20 cellular contexts compared by ENCODE assay signal in the genomic region with DNA sequence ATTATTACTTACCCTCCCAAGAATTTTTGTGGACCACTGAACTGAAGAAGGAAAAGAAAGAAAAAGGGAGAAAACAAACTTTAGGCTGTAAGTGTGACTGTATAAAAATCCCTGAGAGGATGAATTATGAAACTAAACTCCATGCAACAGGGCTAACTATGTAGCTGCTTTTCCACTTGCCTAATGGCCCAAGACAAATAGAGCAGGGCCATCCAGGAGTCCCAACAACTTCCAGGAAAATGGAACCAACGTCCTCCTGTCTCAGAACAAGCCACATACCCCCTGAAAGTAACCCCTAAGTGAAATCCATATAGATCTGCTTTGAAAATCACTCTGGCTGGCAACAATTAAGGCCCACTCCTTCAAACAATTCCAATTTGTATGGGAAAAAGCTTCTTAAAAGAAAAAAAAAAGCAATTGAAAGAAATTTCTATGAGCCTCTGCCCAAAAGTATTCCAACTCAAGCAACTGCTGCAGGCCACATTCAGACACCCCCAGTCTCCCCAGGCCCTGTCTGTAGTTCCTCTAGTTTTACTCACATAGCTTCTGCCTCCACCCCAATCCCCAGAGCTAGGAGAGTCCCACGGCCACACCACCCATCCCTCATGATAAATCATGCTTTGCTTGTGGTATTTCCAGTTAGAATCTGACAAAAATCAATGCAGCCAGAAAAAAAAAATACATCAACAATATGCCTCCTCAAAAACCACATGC. TPM values are rescaled to one million over a fixed set of nuclear protein-coding genes. Genes with fewer than 3 reads are reported as not detected.
DNase-seq lines count a peak whose midpoint lies in the region; ATAC-seq and TF ChIP-seq lines count a peak whose summit lies in the region.
"Had no signal": no experiment of that assay in that cellular context is flagged by ENCODE, and none has a peak within 500 bp of the region (broad histone marks: within the 10 kb centered on the region; RNA-seq: fewer than 3 reads in every experiment).

No MANE protein-coding gene starts in this region.

- H3K4me1 Mint-ChIP-seq in HFFc6 (ENCODE audit: low read depth) (peaks cover 77% of the 10 kb centered on the region), mesothelial cell of epicardium (peaks cover 56% of the 10 kb centered on the region)
- H3K4me1 Mint-ChIP-seq in CD8-positive, alpha-beta T cell (ENCODE audit: low read depth), result no peaks in the 10 kb centered on the region
- H3K4me1 Mint-ChIP-seq: activated CD4-positive, alpha-beta T cell treated with anti-CD3 and anti-CD28 coated beads for 36 hours; activated naive CD4-positive, alpha-beta T cell treated with anti-CD3 and anti-CD28 coated beads, Interleukin-2, amount 50 U/mL, for 24 hours had no signal

- no peak for ATAC-seq in CD8-positive, alpha-beta T cell
- ATAC-seq: activated CD4-positive, alpha-beta T cell treated with anti-CD3 and anti-CD28 coated beads for 36 hours had no signal

- no peak overlapping the region for H3K4me3 ChIP-seq in esophagus squamous epithelium
- no peak overlapping the region for H3K4me3 ChIP-seq in thymus (ENCODE audit: low read length)
- no peak overlapping the region for H3K4me3 ChIP-seq in CD8-positive, alpha-beta T cell (ENCODE audit: low read depth, low read length)
- H3K4me3 ChIP-seq in SJCRH30, result no peak overlapping the region
- H3K4me3 ChIP-seq: breast epithelium, pancreas had no signal

- H3K36me3 Mint-ChIP-seq in HFFc6 (ENCODE audit: low read depth) (peaks cover 11% of the 10 kb centered on the region), mesothelial cell of epicardium (no peaks in the 10 kb centered on the region)
- H3K36me3 Mint-ChIP-seq in CD8-positive, alpha-beta T cell, result no peaks in the 10 kb centered on the region
- H3K36me3 Mint-ChIP-seq: activated naive CD4-positive, alpha-beta T cell treated with anti-CD3 and anti-CD28 coated beads, Interleukin-2, amount 50 U/mL, for 24 hours had no signal

- no peak for DNase-seq in HFFc6
- DNase-seq in esophagus squamous epithelium (lab: John Stamatoyannopoulos, UW), result no peak
- DNase-seq in mesothelial cell of epicardium (ENCODE audit: low spot score in 2 of 2, unreplicated experiment in 2 of 2), result no peak
- no peak for DNase-seq in cortex of kidney (lab: John Stamatoyannopoulos, UW)
- DNase-seq in DMS53 (lab: John Stamatoyannopoulos, UW), result no peak
- no peak for DNase-seq in CD8-positive, alpha-beta T cell
- no peak for DNase-seq in SJCRH30
- DNase-seq: activated CD4-positive, alpha-beta T cell treated with anti-CD3 and anti-CD28 coated beads for 36 hours; activated CD8-positive, alpha-beta memory T cell treated with anti-CD3 and anti-CD28 coated beads, Interleukin-2, amount 50 U/mL, for 48 hours; AML-193; DMS153; effector memory CD4-positive, alpha-beta T cell; NCI-H2081 treated with DMSO at 0.1 percent for 48 hours; NCI-H774; pancreas; RPMI8226; stimulated activated CD4-positive, alpha-beta T cell treated with anti-CD3 and anti-CD28 coated beads, Interleukin-15, amount 100 ng/mL, for 24 hours had no signal

- 26 to 35% methylated on average over 2 of the region's 2 CpGs for WGBS in esophagus squamous epithelium, 2 donors
- 82% methylated on average over 2 of the region's 2 CpGs for WGBS in thymus

- CTCF ChIA-PET in CD8-positive, alpha-beta T cell (lab: Charles Lee), result interaction anchor here (2.7 kb wide), 1 partner anchor 50 kb away, joined by 8 read pairs; no protein-coding TSS in a partner anchor

- H3K36me3 ChIP-seq in esophagus squamous epithelium (no peaks in the 10 kb centered on the region), thymus (ENCODE audit: control insufficient read depth, insufficient read depth) (no peaks in the 10 kb centered on the region), SJCRH30 (no peaks in the 10 kb centered on the region; the same call in 1 of the 2 replicates)
- H3K36me3 ChIP-seq in CD8-positive, alpha-beta T cell (ENCODE audit: insufficient read depth, low read length), result no peaks in the 10 kb centered on the region
- H3K36me3 ChIP-seq: breast epithelium, pancreas had no signal

- H3K4me3 Mint-ChIP-seq in HFFc6 (peak overlapping the region; percentile 25; the same call in 1 of the 2 replicates), mesothelial cell of epicardium (no peak overlapping the region)
- no peak overlapping the region for H3K4me3 Mint-ChIP-seq in CD8-positive, alpha-beta T cell
- H3K4me3 Mint-ChIP-seq: activated CD4-positive, alpha-beta T cell treated with anti-CD3 and anti-CD28 coated beads for 36 hours; activated naive CD4-positive, alpha-beta T cell treated with anti-CD3 and anti-CD28 coated beads, Interleukin-2, amount 50 U/mL, for 24 hours had no signal

- no peaks in the 10 kb centered on the region for H3K9me3 Mint-ChIP-seq in HFFc6
- no peaks in the 10 kb centered on the region for H3K9me3 Mint-ChIP-seq in mesothelial cell of epicardium
- H3K9me3 Mint-ChIP-seq in CD8-positive, alpha-beta T cell, result no peaks in the 10 kb centered on the region
- H3K9me3 Mint-ChIP-seq: activated naive CD4-positive, alpha-beta T cell treated with anti-CD3 and anti-CD28 coated beads, Interleukin-2, amount 50 U/mL, for 24 hours had no signal

- H3K27me3 ChIP-seq in esophagus squamous epithelium (no peaks in the 10 kb centered on the region), thymus (ENCODE audit: control insufficient read depth, insufficient read depth) (no peaks in the 10 kb centered on the region), SJCRH30 (no peaks in the 10 kb centered on the region)
- H3K27me3 ChIP-seq in CD8-positive, alpha-beta T cell (ENCODE audit: insufficient read depth, low read length), result no peaks in the 10 kb centered on the region
- H3K27me3 ChIP-seq: breast epithelium, pancreas had no signal

- H3K4me1 ChIP-seq in esophagus squamous epithelium, result peaks cover 7 to 74% (median 14%) of the 10 kb centered on the region in 3 donors
- H3K4me1 ChIP-seq in thymus (ENCODE audit: control insufficient read depth, insufficient read depth, low read length), result no peaks in the 10 kb centered on the region
- H3K4me1 ChIP-seq in CD8-positive, alpha-beta T cell (ENCODE audit: insufficient read depth, low read length), result no peaks in the 10 kb centered on the region
- peaks cover 9% of the 10 kb centered on the region for H3K4me1 ChIP-seq in SJCRH30
- H3K4me1 ChIP-seq: breast epithelium had no signal

- no peak for TF ChIP-seq CTCF in HFFc6 (IDR thresholded peaks at IDR 0.05)
- no peak for TF ChIP-seq CTCF in esophagus squamous epithelium (IDR thresholded peaks at IDR 0.05)
- TF ChIP-seq CTCF in mesothelial cell of epicardium (IDR thresholded peaks at IDR 0.05; ENCODE audit: unreplicated experiment), result no peak
- no peak for TF ChIP-seq CTCF in CD8-positive, alpha-beta T cell (IDR thresholded peaks at IDR 0.05)

- H3K27ac ChIP-seq in esophagus squamous epithelium, result peak overlapping the region in 3 of 4 donors; percentile 43 to 65 (median 60)
- peak overlapping the region; percentile 5 for H3K27ac ChIP-seq in thymus (ENCODE audit: low read depth)
- no peak overlapping the region for H3K27ac ChIP-seq in CD8-positive, alpha-beta T cell (ENCODE audit: low read depth, low read length)
- H3K27ac ChIP-seq in SJCRH30, result no peak overlapping the region

- no peak for TF ChIP-seq POLR2A in esophagus squamous epithelium (IDR thresholded peaks at IDR 0.05)

- H3K27me3 Mint-ChIP-seq in HFFc6 (ENCODE audit: insufficient read depth) (no peaks in the 10 kb centered on the region), mesothelial cell of epicardium (ENCODE audit: low read depth) (no peaks in the 10 kb centered on the region)
- H3K27me3 Mint-ChIP-seq in CD8-positive, alpha-beta T cell (ENCODE audit: low read depth), result peaks cover 12% of the 10 kb centered on the region

- H3K27ac Mint-ChIP-seq in HFFc6, result peak overlapping the region; percentile 37
- H3K27ac Mint-ChIP-seq in mesothelial cell of epicardium, result peak overlapping the region; percentile 85
- H3K27ac Mint-ChIP-seq in CD8-positive, alpha-beta T cell, result no peak overlapping the region
- H3K27ac Mint-ChIP-seq: activated CD4-positive, alpha-beta T cell treated with anti-CD3 and anti-CD28 coated beads for 36 hours; activated naive CD4-positive, alpha-beta T cell treated with anti-CD3 and anti-CD28 coated beads, Interleukin-2, amount 50 U/mL, for 24 hours had no signal

- POLR2A ChIA-PET in CD8-positive, alpha-beta T cell (lab: Charles Lee), result interaction anchor here (0.7 kb wide), 1 partner anchor 11 kb away, joined by 3 read pairs; no protein-coding TSS in a partner anchor

- intact Hi-C loops in esophagus squamous epithelium (cut with DNase I), result no loop called here
- intact Hi-C loops in CD8-positive, alpha-beta T cell (cut with DNase I, micrococcal nuclease), result no loop called here

- no peaks in the 10 kb centered on the region for H3K9me3 ChIP-seq in esophagus squamous epithelium
- no peaks in the 10 kb centered on the region for H3K9me3 ChIP-seq in thymus (ENCODE audit: control insufficient read depth)
- no peaks in the 10 kb centered on the region for H3K9me3 ChIP-seq in CD8-positive, alpha-beta T cell (ENCODE audit: low read length)
- H3K9me3 ChIP-seq in SJCRH30 (replicated peaks), result no peaks in the 10 kb centered on the region
- H3K9me3 ChIP-seq: breast epithelium, pancreas had no signal

RNA-seq across cellular contexts. Expression of a gene that starts 12.7 kb away (rescaled TPM):
- total RNA-seq in HFFc6 (2021; fragmentation: NEBNext Ultra II Directional; extraction: Animal tissue kit (Norgen Biotek cat#: 25700)), result 100 to 1,000 TPM; 139 to 165 (median 155) TPM
- 10 to 100 TPM; 33.3 to 69.6 (median 46.3) TPM for total RNA-seq in esophagus squamous epithelium
- total RNA-seq in mesothelial cell of epicardium, result 209 to 212 TPM (median 210 TPM) in 3 replicates
- 10.2 TPM for polyA plus RNA-seq in thymus
- total RNA-seq in CD8-positive, alpha-beta T cell, result under 1 TPM; 0.79 to 0.94 TPM
- 136 and 147 TPM in 2 replicates for total RNA-seq in SJCRH30 (2014; rRNA removed; shearing (Covaris generic))

Comparison
In these comparisons a context has a peak if more than half of its experiments do, and no peak if none do; other contexts are left out.
1. H3K27ac ChIP-seq: peak in esophagus squamous epithelium (3 of 4) and thymus (single experiment); none in CD8-positive, alpha-beta T cell (single experiment) and SJCRH30 (single experiment).
2. RNA of a gene that starts 12.7 kb away (total RNA-seq): 209 to 212 TPM in mesothelial cell of epicardium, 139 to 165 TPM in HFFc6, 136 to 147 TPM in SJCRH30 and 33.3 to 69.6 TPM in esophagus squamous epithelium; 0.79 to 0.94 TPM in CD8-positive, alpha-beta T cell; every median in the first group is over 10 times any median in the second.